Comparison of ENCODE assay signal across 8 cellular contexts in the genomic region with DNA sequence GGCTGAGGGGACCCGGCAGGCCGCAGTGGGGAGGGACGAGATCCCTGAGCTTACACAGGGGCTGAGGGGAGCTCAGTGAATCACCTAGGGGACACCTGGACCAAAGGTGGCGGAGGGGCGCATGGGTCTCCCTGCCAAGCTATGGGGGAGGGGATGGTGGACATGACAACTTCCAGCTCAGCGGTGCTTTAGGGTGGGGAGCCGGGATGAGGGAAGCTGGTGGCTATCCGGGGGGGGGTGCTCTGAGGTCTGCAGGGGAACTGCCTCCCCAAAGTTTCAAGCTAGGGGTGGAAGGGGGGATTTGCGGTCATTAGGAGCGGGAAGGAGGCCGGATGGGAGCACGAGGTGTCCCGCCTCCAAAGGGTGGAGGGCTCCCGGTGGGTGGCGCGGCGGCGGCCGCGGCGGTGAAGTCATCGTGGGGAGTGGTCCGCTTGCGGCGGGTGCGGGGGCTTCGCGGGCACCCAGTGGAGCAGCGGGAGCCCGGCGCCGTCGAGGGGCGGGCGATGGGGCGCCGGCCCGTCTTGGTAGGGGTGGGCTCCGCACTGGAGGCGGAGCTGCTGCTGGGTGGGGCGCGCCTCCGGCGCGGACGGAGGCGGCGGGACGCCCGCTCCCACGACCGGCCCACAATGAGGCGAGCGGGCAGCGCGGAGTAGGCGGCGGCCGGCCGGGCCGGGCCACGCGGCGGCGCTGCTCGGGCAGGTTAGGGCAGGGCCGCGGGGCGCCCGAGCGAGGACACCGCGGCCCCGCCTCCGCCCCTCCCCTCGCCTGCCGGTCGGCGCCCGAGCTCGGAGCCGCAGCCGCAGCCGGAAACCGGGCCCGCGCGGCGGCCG. TPM values are rescaled to one million over a fixed set of nuclear protein-coding genes. Genes with fewer than 3 reads are reported as not detected.
DNase-seq lines count a peak whose midpoint lies in the region; ATAC-seq, FAIRE-seq and TF ChIP-seq lines count a peak whose summit lies in the region.

A gene with protein sequence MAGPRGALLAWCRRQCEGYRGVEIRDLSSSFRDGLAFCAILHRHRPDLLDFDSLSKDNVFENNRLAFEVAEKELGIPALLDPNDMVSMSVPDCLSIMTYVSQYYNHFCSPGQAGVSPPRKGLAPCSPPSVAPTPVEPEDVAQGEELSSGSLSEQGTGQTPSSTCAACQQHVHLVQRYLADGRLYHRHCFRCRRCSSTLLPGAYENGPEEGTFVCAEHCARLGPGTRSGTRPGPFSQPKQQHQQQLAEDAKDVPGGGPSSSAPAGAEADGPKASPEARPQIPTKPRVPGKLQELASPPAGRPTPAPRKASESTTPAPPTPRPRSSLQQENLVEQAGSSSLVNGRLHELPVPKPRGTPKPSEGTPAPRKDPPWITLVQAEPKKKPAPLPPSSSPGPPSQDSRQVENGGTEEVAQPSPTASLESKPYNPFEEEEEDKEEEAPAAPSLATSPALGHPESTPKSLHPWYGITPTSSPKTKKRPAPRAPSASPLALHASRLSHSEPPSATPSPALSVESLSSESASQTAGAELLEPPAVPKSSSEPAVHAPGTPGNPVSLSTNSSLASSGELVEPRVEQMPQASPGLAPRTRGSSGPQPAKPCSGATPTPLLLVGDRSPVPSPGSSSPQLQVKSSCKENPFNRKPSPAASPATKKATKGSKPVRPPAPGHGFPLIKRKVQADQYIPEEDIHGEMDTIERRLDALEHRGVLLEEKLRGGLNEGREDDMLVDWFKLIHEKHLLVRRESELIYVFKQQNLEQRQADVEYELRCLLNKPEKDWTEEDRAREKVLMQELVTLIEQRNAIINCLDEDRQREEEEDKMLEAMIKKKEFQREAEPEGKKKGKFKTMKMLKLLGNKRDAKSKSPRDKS (plus strand): TSS at position 764 of the 830 bp plus-strand sequence. CDS start 126 bp downstream, outside the sequence.

- H3K9me3 ChIP-seq in neuron (ENCODE audit: low read length), result no peaks in the 10 kb centered on the region

- ATAC-seq in GM19023 (IDR thresholded peaks at IDR 0.05; ENCODE audit: unreplicated experiment) (peak; percentile 80), HG03439 (IDR thresholded peaks at IDR 0.05; ENCODE audit: unreplicated experiment) (peak; percentile 77)

- H3K27me3 ChIP-seq in neuron (ENCODE audit: insufficient read depth, low read length), result no peaks in the 10 kb centered on the region

- peak within 1 kb of the TSS; percentile 82 for H3K27ac ChIP-seq in temporal lobe (ENCODE audit: low read depth, low read length)

- H2AFZ ChIP-seq in neuron (ENCODE audit: low read depth, low read length), result peak within 1 kb of the TSS; percentile 92

- no peaks in the 10 kb centered on the region for H3K36me3 ChIP-seq in neuron (ENCODE audit: insufficient read depth, low read length)

- no peak for TF ChIP-seq CTCF in fibroblast of villous mesenchyme (IDR thresholded peaks at IDR 0.05; ENCODE audit: insufficient read depth, low read depth, low read length)

- peaks cover 24% of the 10 kb centered on the region for H3K4me1 ChIP-seq in neuron (ENCODE audit: insufficient read depth, low read length)

- H3K4me3 ChIP-seq in fibroblast of villous mesenchyme (ENCODE audit: low read depth, low read length), result peak within 1 kb of the TSS; percentile 74
- peak within 1 kb of the TSS; percentile 75 for H3K4me3 ChIP-seq in neuron (ENCODE audit: low read length)

- DNase-seq in AG20443 (ENCODE audit: low spot score), result peak; percentile 92
- peak; percentile 67 for DNase-seq in RCC 7860 (ENCODE audit: low spot score)
- DNase-seq in activated effector memory CD4-positive, alpha-beta T cell treated with anti-CD3 and anti-CD28 coated beads, Interleukin-2, amount 50 U/mL, for 16 hours, result peak; percentile 88
- DNase-seq in fibroblast of villous mesenchyme (ENCODE audit: low read depth), result peak; percentile 73

- no peak for FAIRE-seq in RCC 7860 (lab: Jason Lieb, UNC)

RNA-seq across cellular contexts. Expression of the gene that starts here (rescaled TPM):
- total RNA-seq in fibroblast of villous mesenchyme (39.3 and 47.9 TPM in 2 replicates), temporal lobe (21.4 TPM)

Comparison
In these comparisons a context has a peak if more than half of its experiments do, and no peak if none do; other contexts are left out.
1. Peak in every context shown above with its lines: DNase-seq, ATAC-seq, H3K4me3 ChIP-seq and H3K27ac ChIP-seq.